ENCODE assay signal across 1 cellular context in genomic region chr17:29568331-29569244, GRCh38.
A peak's percentile ranks its signal among the peaks of the same experiment; 100 is the strongest.
TF ChIP-seq lines count a peak whose summit lies in the region.

TSS of gene TP53I13 (plus strand) at chr17:29568701. CDS start at chr17:29568759, 58 bp downstream.

TF ChIP-seq in HepG2, 621 proteins besides CTCF, POLR2A, EP300 and RAD21 (continued from another document and continues in another):
- TF ChIP-seq, protein P1, sequence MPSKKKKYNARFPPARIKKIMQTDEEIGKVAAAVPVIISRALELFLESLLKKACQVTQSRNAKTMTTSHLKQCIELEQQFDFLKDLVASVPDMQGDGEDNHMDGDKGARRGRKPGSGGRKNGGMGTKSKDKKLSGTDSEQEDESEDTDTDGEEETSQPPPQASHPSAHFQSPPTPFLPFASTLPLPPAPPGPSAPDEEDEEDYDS (CRISPR knock-in tag; IDR thresholded peaks at IDR 0.05): peak; percentile 59; the same call in 1 of the 2 replicates
- TF ChIP-seq ZNF724P (CRISPR knock-in tag; IDR thresholded peaks at IDR 0.05; ENCODE audit: borderline replicate concordance): peak; percentile 79; the same call in 1 of the 2 replicates
- peak; percentile 8; the same call in 1 of the 2 replicates for TF ChIP-seq HOXA3 (CRISPR knock-in tag; IDR thresholded peaks at IDR 0.05)
- peak; percentile 42; the same call in 1 of the 2 replicates for TF ChIP-seq IRF9 (CRISPR knock-in tag; IDR thresholded peaks at IDR 0.05; ENCODE audit: borderline replicate concordance)
- no peak for TF ChIP-seq GLI4 (CRISPR knock-in tag; IDR thresholded peaks at IDR 0.05; ENCODE audit: borderline replicate concordance)
- TF ChIP-seq GATAD2A (CRISPR knock-in tag; IDR thresholded peaks at IDR 0.05): peak; percentile 7; the same call in 1 of the 2 replicates
- TF ChIP-seq ZNF18 (CRISPR knock-in tag; IDR thresholded peaks at IDR 0.05; ENCODE audit: insufficient replicate concordance): no peak
- TF ChIP-seq HOXA5 (CRISPR knock-in tag; IDR thresholded peaks at IDR 0.05): no peak
- TF ChIP-seq MYPOP (CRISPR knock-in tag; IDR thresholded peaks at IDR 0.05): peak; percentile 61; the same call in 1 of the 2 replicates
- TF ChIP-seq MED8 (CRISPR knock-in tag; IDR thresholded peaks at IDR 0.05; ENCODE audit: insufficient replicate concordance): peak; percentile 35
- peak; percentile 95 for TF ChIP-seq PHF8 (CRISPR knock-in tag; IDR thresholded peaks at IDR 0.05)
- TF ChIP-seq ZSCAN29 (CRISPR knock-in tag; conservative IDR thresholded peaks at IDR 0.05): 0 out of 2 replicates have a peak, but pooled peaks have one; percentile 57
- TF ChIP-seq SALL1 (CRISPR knock-in tag; IDR thresholded peaks at IDR 0.05): peak; percentile 8; the same call in 1 of the 2 replicates
- TF ChIP-seq, protein P2, sequence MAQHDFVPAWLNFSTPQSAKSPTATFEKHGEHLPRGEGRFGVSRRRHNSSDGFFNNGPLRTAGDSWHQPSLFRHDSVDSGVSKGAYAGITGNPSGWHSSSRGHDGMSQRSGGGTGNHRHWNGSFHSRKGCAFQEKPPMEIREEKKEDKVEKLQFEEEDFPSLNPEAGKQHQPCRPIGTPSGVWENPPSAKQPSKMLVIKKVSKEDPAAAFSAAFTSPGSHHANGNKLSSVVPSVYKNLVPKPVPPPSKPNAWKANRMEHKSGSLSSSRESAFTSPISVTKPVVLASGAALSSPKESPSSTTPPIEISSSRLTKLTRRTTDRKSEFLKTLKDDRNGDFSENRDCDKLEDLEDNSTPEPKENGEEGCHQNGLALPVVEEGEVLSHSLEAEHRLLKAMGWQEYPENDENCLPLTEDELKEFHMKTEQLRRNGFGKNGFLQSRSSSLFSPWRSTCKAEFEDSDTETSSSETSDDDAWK (CRISPR knock-in tag; IDR thresholded peaks at IDR 0.05): no peak
- no peak for TF ChIP-seq ZNF276 (CRISPR knock-in tag; IDR thresholded peaks at IDR 0.05; ENCODE audit: low read depth)
- peak; percentile 28 for TF ChIP-seq SKI (IDR thresholded peaks at IDR 0.05; ENCODE audit: partially characterized antibody)
- 0 out of 2 replicates have a peak, but pooled peaks have one; percentile 11 for TF ChIP-seq ZNF318 (CRISPR knock-in tag; IDR thresholded peaks at IDR 0.05)
- peak; percentile 64 for TF ChIP-seq POLR2AphosphoS5 (IDR thresholded peaks at IDR 0.05; ENCODE audit: low read depth, low read length)
- TF ChIP-seq NFYB (CRISPR knock-in tag; IDR thresholded peaks at IDR 0.05): peak; percentile 6; the same call in 1 of the 2 replicates
- peak; percentile 36; the same call in 1 of the 2 replicates for TF ChIP-seq RFXAP (CRISPR knock-in tag; IDR thresholded peaks at IDR 0.05; ENCODE audit: borderline replicate concordance)
- 0 out of 2 replicates have a peak, but pooled peaks have one; percentile 50 for TF ChIP-seq TSC22D2 (CRISPR knock-in tag; IDR thresholded peaks at IDR 0.05; ENCODE audit: borderline replicate concordance)
- TF ChIP-seq ZSCAN21 (CRISPR knock-in tag; IDR thresholded peaks at IDR 0.05; ENCODE audit: borderline replicate concordance): peak; percentile 72; the same call in 1 of the 2 replicates
- TF ChIP-seq, protein P3, sequence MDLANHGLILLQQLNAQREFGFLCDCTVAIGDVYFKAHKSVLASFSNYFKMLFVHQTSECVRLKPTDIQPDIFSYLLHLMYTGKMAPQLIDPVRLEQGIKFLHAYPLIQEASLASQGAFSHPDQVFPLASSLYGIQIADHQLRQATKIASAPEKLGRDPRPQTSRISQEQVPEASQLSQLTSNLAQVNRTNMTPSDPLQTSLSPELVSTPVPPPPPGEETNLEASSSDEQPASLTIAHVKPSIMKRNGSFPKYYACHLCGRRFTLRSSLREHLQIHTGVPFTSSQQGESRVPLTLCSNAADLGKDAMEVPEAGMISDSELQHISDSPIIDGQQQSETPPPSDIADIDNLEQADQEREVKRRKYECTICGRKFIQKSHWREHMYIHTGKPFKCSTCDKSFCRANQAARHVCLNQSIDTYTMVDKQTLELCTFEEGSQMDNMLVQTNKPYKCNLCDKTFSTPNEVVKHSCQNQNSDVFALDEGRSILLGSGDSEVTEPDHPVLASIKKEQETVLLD (CRISPR knock-in tag; IDR thresholded peaks at IDR 0.05; ENCODE audit: low read depth): no peak
- TF ChIP-seq ZNF776 (CRISPR knock-in tag; IDR thresholded peaks at IDR 0.05): peak; percentile 27; the same call in 1 of the 2 replicates
- peak; percentile 78 for TF ChIP-seq SAP130 (CRISPR knock-in tag; IDR thresholded peaks at IDR 0.05; ENCODE audit: low read depth)
- TF ChIP-seq ZMYM4 (CRISPR knock-in tag; IDR thresholded peaks at IDR 0.05): peak; percentile 35; the same call in 1 of the 2 replicates
- TF ChIP-seq MED13 (CRISPR knock-in tag; IDR thresholded peaks at IDR 0.05): 0 out of 2 replicates have a peak, but pooled peaks have one; percentile 65
- TF ChIP-seq, protein P4, sequence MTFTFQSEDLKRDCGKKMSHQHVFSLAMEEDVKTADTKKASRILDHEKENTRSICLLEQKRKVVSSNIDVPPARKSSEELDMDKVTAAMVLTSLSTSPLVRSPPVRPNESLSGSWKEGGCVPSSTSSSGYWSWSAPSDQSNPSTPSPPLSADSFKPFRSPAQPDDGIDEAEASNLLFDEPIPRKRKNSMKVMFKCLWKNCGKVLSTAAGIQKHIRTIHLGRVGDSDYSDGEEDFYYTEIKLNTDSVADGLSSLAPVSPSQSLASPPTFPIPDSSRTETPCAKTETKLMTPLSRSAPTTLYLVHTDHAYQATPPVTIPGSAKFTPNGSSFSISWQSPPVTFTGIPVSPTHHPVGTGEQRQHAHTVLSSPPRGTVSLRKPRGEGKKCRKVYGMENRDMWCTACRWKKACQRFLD (CRISPR knock-in tag; IDR thresholded peaks at IDR 0.05; ENCODE audit: borderline replicate concordance): no peak
- peak; percentile 82 for TF ChIP-seq ZNF7 (CRISPR knock-in tag; IDR thresholded peaks at IDR 0.05)
- TF ChIP-seq, protein P5, sequence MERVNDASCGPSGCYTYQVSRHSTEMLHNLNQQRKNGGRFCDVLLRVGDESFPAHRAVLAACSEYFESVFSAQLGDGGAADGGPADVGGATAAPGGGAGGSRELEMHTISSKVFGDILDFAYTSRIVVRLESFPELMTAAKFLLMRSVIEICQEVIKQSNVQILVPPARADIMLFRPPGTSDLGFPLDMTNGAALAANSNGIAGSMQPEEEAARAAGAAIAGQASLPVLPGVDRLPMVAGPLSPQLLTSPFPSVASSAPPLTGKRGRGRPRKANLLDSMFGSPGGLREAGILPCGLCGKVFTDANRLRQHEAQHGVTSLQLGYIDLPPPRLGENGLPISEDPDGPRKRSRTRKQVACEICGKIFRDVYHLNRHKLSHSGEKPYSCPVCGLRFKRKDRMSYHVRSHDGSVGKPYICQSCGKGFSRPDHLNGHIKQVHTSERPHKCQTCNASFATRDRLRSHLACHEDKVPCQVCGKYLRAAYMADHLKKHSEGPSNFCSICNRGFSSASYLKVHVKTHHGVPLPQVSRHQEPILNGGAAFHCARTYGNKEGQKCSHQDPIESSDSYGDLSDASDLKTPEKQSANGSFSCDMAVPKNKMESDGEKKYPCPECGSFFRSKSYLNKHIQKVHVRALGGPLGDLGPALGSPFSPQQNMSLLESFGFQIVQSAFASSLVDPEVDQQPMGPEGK (CRISPR knock-in tag; IDR thresholded peaks at IDR 0.05): peak; percentile 91
